In genomic region chr2:203718087-203718486, GRCh38 we compare ENCODE assay signal across 8 cellular contexts. TPM values are rescaled to one million over a fixed set of nuclear protein-coding genes. Genes with fewer than 3 reads are reported as not detected.
A peak's percentile ranks its signal among the peaks of the same experiment; 100 is the strongest.
DNase-seq lines count a peak whose midpoint lies in the region; ATAC-seq and TF ChIP-seq lines count a peak whose summit lies in the region.

No MANE protein-coding gene starts in this region.

- peak overlapping the region; percentile 92 for H3K27ac Mint-ChIP-seq in CD4-positive, alpha-beta T cell

- POLR2A ChIA-PET in CD4-positive, alpha-beta T cell (lab: Charles Lee): interaction anchor here (0.6 to 19.9 kb wide), 15 partner anchors 11 to 231 kb away, joined by 3 to 621 read pairs (median 6); partner anchors contain the start of genes CD28, CTLA4 and RAPH1

- TF ChIP-seq CTCF in CD4-positive, alpha-beta T cell (IDR thresholded peaks at IDR 0.05): no peak

- peaks cover 86% of the 10 kb centered on the region for H3K36me3 Mint-ChIP-seq in CD4-positive, alpha-beta T cell (ENCODE audit: low read depth)
- H3K36me3 Mint-ChIP-seq in activated T-cell treated with anti-CD3 and anti-CD28 coated beads, Interleukin-2, amount 50 U/mL, for 4 hours (ENCODE audit: insufficient read depth): peaks cover 45% of the 10 kb centered on the region

- intact Hi-C loops in CD4-positive, alpha-beta T cell (cut with DNase I, micrococcal nuclease): loop anchor here (2.0 to 10.0 kb wide), 3 partner anchors 15 to 1936 kb away; partner anchors contain the start of genes ALS2 (in 1 of the 2) and ICOS (in 1 of the 2)

- peaks cover 97% of the 10 kb centered on the region for H3K4me1 Mint-ChIP-seq in CD4-positive, alpha-beta T cell (ENCODE audit: low read depth)
- peaks cover 97% of the 10 kb centered on the region for H3K4me1 Mint-ChIP-seq in activated T-cell treated with anti-CD3 and anti-CD28 coated beads, Interleukin-2, amount 50 U/mL, for 4 hours (ENCODE audit: low read depth)

- peaks cover 2% of the 10 kb centered on the region for H3K9me3 Mint-ChIP-seq in CD4-positive, alpha-beta T cell
- peaks cover 4% of the 10 kb centered on the region for H3K9me3 Mint-ChIP-seq in activated T-cell treated with anti-CD3 and anti-CD28 coated beads, Interleukin-2, amount 50 U/mL, for 4 hours

- peak overlapping the region; percentile 75 for H3K4me3 Mint-ChIP-seq in CD4-positive, alpha-beta T cell
- H3K4me3 Mint-ChIP-seq in activated T-cell treated with anti-CD3 and anti-CD28 coated beads, Interleukin-2, amount 50 U/mL, for 4 hours: peak overlapping the region; percentile 57

- no peaks in the 10 kb centered on the region for H3K27me3 ChIP-seq in CD4-positive, alpha-beta T cell (ENCODE audit: control insufficient read depth, insufficient read depth, low read length)

- no peaks in the 10 kb centered on the region for H3K27me3 Mint-ChIP-seq in CD4-positive, alpha-beta T cell
- H3K27me3 Mint-ChIP-seq in activated T-cell treated with anti-CD3 and anti-CD28 coated beads, Interleukin-2, amount 50 U/mL, for 4 hours (ENCODE audit: low read depth): no peaks in the 10 kb centered on the region

- no peaks in the 10 kb centered on the region for H3K9me3 ChIP-seq in CD4-positive, alpha-beta T cell (ENCODE audit: control insufficient read depth, low read length)

- ATAC-seq in CD4-positive, alpha-beta T cell (ENCODE audit: poor library complexity): peak; percentile 45
- ATAC-seq in GM19468 (IDR thresholded peaks at IDR 0.05; ENCODE audit: extremely low read depth, unreplicated experiment): peak; percentile 91
- ATAC-seq in HG03521 (IDR thresholded peaks at IDR 0.05; ENCODE audit: unreplicated experiment): peak; percentile 57
- ATAC-seq in activated T-cell treated with anti-CD3 and anti-CD28 coated beads, Interleukin-2, amount 50 U/mL, for 4 hours: peak; percentile 49 to 52

- DNase-seq in CD4-positive, alpha-beta T cell: peak in 6 of 10 experiments; percentile 29 to 48 (median 40)
- DNase-seq in activated T-cell treated with anti-CD3 and anti-CD28 coated beads, Interleukin-2, amount 50 U/mL, for 4 hours: no peak
- DNase-seq in stimulated activated CD4-positive, alpha-beta T cell treated with anti-CD3 and anti-CD28 coated beads, Interleukin-4, amount 100 ng/mL, for 24 hours: peak; percentile 59
- DNase-seq in cerebellum (ENCODE audit: low spot score): no peak
- no peak for DNase-seq in ureter (ENCODE audit: low spot score)
- DNase-seq in NCI-H146 (lab: John Stamatoyannopoulos, UW): no peak

- CTCF ChIA-PET in CD4-positive, alpha-beta T cell (lab: Charles Lee): interaction anchor here (1.0 to 2.4 kb wide), 4 partner anchors 23 to 97 kb away, joined by 3 to 7 read pairs (median 4); no protein-coding TSS in a partner anchor

- H3K27ac ChIP-seq in CD4-positive, alpha-beta T cell (ENCODE audit: low read depth, low read length): peak overlapping the region; percentile 72

RNA-seq across cellular contexts. Expression of gene CD28, which starts 11.6 kb away (rescaled TPM):
- total RNA-seq in CD4-positive, alpha-beta T cell: 100 to 1,000 TPM; 128 to 130 TPM
- 100 to 1,000 TPM in 2 of 3 donors, 10 to 100 TPM in 1; 78.3 to 124 (median 124) TPM for total RNA-seq in activated T-cell treated with anti-CD3 and anti-CD28 coated beads, Interleukin-2, amount 50 U/mL, for 4 hours
- 1.00 TPM for total RNA-seq in cerebellum
- total RNA-seq in ureter: 0.21 TPM

Comparison
In these comparisons a context has a peak if more than half of its experiments do, and no peak if none do; other contexts are left out.
1. DNase-seq: peak in CD4-positive, alpha-beta T cell (6 of 10) and stimulated activated CD4-positive, alpha-beta T cell treated with anti-CD3 and anti-CD28 coated beads, Interleukin-4, amount 100 ng/mL, for 24 hours (single experiment); none in activated T-cell treated with anti-CD3 and anti-CD28 coated beads, Interleukin-2, amount 50 U/mL, for 4 hours (single experiment), cerebellum (single experiment), ureter (single experiment) and NCI-H146 (single experiment).
2. RNA of gene CD28, which starts 11.6 kb away (total RNA-seq): 128 to 130 TPM in CD4-positive, alpha-beta T cell and 78.3 to 124 TPM in activated T-cell treated with anti-CD3 and anti-CD28 coated beads, Interleukin-2, amount 50 U/mL, for 4 hours; 1.00 TPM in cerebellum (single experiment) and 0.21 TPM in ureter (single experiment); every median in the first group is over 10 times any median in the second.
3. Peak in every context shown above with its lines, with median percentiles within 50 percentile points of each other: ATAC-seq.